ENCODE assay signal across 25 cellular contexts in the genomic region with DNA sequence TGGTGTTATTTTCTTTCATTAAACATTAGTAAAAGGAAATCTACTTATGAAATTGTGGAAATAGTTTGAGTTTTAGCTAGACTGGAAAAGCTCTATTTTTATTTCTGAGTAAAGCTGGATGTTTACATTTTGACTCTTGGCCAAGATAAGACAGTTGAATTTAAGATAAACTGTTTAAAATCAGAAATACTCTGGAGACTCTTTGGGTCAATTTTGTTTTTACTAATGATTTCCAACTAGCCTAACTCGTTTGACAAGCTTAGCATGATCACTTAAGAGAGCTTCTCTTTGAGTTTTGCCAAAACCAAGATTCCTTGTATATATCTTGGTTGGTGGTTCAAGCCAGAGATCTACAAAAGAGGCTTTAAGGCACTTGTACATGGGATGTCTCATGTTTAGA.
"Had no signal": no experiment of that assay in that cellular context is flagged by ENCODE, and none has a peak within 500 bp of the region (broad histone marks: within the 10 kb centered on the region; RNA-seq: fewer than 3 reads in every experiment).

No MANE protein-coding gene starts in this region.

- H3K4me1 ChIP-seq: gastrocnemius medialis, left lung, parathyroid adenoma, right lobe of liver, suprapubic skin, vagina had no signal

- H2AFZ ChIP-seq: neural progenitor cell, parathyroid adenoma had no signal

- H3K9me3 ChIP-seq: gastrocnemius medialis, right lobe of liver had no signal

- H3K27me3 ChIP-seq: dorsolateral prefrontal cortex, gastrocnemius medialis, left lung, neural progenitor cell, right lobe of liver, suprapubic skin, transverse colon, vagina had no signal

- H3K4me2 ChIP-seq: neural progenitor cell had no signal

- H3K36me3 ChIP-seq: gastrocnemius medialis, left lung, neural progenitor cell, right lobe of liver, suprapubic skin, transverse colon, vagina had no signal

- H3K79me2 ChIP-seq: parathyroid adenoma had no signal

- H3K4me3 ChIP-seq: dorsolateral prefrontal cortex, gastrocnemius medialis, left lung, neural progenitor cell, right lobe of liver, suprapubic skin, transverse colon, vagina had no signal

- H3K9ac ChIP-seq: neural progenitor cell, parathyroid adenoma had no signal

- H3K27ac ChIP-seq: dorsolateral prefrontal cortex, epithelial cell of prostate, gastrocnemius medialis, left lung, neural progenitor cell, parathyroid adenoma, right lobe of liver, suprapubic skin, transverse colon, vagina had no signal

- ATAC-seq: esophagus mucosa; gastrocnemius medialis; left cardiac atrium; left lung; naive thymus-derived CD4-positive, alpha-beta T cell; right lobe of liver; stimulated activated naive CD8-positive, alpha-beta T cell treated with anti-CD3 and anti-CD28 coated beads, Interleukin-15, amount 100 ng/mL, for 72 hours had no signal

- DNase-seq: dorsolateral prefrontal cortex; effector CD4-positive, alpha-beta T cell; endodermal cell; gastrocnemius medialis; head of caudate nucleus; left cardiac atrium; left lung; mesendoderm; midbrain; naive thymus-derived CD4-positive, alpha-beta T cell; right lobe of liver; small intestine; stimulated activated CD4-positive, alpha-beta T cell treated with anti-CD3 and anti-CD28 coated beads, Interleukin-12 subunit alpha, Interleukin-12 subunit beta, amount 100 ng/mL, for 4 hours; stimulated activated CD4-positive, alpha-beta T cell treated with anti-CD3 and anti-CD28 coated beads, Interleukin-1b, Interleukin-23, amount 100 ng/mL, for 48 hours; stimulated activated CD4-positive, alpha-beta T cell treated with anti-CD3 and anti-CD28 coated beads, Interleukin-4, amount 100 ng/mL, for 1 hour; stimulated activated CD8-positive, alpha-beta memory T cell treated with anti-CD3 and anti-CD28 coated beads, Interleukin-4, amount 100 ng/mL, for 48 hours; stimulated activated naive CD4-positive, alpha-beta T cell; stimulated activated naive CD8-positive, alpha-beta T cell treated with anti-CD3 and anti-CD28 coated beads, Interleukin-15, amount 100 ng/mL, for 72 hours; transverse colon had no signal
